Comparison of ENCODE assay signal across 7 cellular contexts in the genomic region with DNA sequence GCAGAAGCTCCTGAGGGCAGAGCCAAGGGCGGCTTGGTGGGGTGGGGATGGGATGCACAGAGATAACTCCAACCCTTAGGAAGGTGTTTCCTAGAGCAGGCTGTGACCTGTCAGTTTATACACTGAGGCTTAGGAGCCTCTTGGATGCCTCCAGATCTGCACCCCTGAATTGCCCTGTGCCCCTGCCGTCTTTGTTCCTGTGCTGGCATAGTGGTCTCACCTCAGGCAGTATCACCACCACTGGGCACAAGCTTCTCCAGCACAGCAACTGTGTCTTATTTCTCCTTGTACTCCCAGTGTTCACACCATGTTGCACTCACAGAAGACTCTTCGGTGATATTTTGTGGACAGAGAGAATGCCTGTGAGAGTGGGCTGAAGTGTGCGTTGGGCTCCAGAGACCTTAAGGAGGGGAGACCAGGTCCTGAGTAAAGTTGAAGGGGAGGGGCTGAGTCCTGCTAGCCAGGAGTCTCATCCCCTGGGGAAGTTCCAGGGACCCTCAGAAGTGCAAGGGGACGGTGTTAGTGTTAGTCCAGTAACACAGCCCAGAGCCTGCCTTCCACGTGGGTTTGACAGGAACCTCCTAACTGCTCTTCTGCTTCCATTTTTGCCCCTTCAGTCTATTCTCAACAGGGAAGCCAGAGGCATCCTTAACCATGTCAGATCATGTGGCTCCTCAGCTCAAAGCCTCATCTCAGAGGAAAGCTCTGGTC. TPM values are rescaled to one million over a fixed set of nuclear protein-coding genes. Genes with fewer than 3 reads are reported as not detected.
"Had no signal": no experiment of that assay in that cellular context is flagged by ENCODE, and none has a peak within 500 bp of the region (broad histone marks: within the 10 kb centered on the region; RNA-seq: fewer than 3 reads in every experiment).

No MANE protein-coding gene starts in this region.

RNA-seq across cellular contexts. Expression of gene IQSEC3, which starts 26.9 kb away (rescaled TPM):
- total RNA-seq: LHCN-M2, MCF 10A, NCI-H460, OCI-LY7, PC-9, RPMI7951, SJSA1 had no signal
